ENCODE assay signal across 20 cellular contexts in the genomic region with DNA sequence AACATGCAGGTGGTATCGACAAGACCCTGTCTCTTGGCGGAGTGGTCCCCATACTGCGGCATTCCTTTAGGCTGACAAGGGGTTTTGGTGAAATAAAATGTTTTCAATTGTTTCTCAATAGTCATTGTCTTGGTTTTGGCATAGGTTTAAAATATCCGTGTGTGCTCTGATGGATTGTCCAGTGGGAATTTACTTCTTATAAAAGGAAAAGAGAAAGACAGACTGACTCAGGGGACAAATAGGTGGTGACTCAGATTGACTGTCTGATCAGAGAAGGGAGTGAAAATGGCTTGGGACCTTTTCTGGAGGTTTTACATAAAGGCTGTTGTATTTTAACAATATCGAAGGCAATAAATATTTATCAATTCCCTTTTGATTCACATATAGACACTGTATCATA.
DNase-seq lines count a peak whose midpoint lies in the region; ATAC-seq, FAIRE-seq and TF ChIP-seq lines count a peak whose summit lies in the region.
"Had no signal": no experiment of that assay in that cellular context is flagged by ENCODE, and none has a peak within 500 bp of the region (broad histone marks: within the 10 kb centered on the region; RNA-seq: fewer than 3 reads in every experiment).

No MANE protein-coding gene starts in this region.

- no peak overlapping the region for H3K4me3 Mint-ChIP-seq in activated CD4-positive, alpha-beta memory T cell treated with anti-CD3 and anti-CD28 coated beads for 36 hours
- H3K4me3 Mint-ChIP-seq: activated T-cell treated with anti-CD3 and anti-CD28 coated beads, Interleukin-2, amount 50 U/mL, for 72 hours; B cell; memory B cell; type B pancreatic cell had no signal

- no peak for FAIRE-seq in A549 (lab: Jason Lieb, UNC)

- ATAC-seq in A549 (peak in 1 of 2 experiments; percentile 45; a peak in 1 of 6 replicates), left lobe of liver (no peak), GM21515 (IDR thresholded peaks at IDR 0.05; ENCODE audit: unreplicated experiment) (no peak)
- ATAC-seq: activated T-cell treated with anti-CD3 and anti-CD28 coated beads, Interleukin-2, amount 50 U/mL, for 72 hours had no signal

- POLR2A ChIA-PET in A549 (lab: Yijun Ruan, JAX) = no interaction called here
- POLR2A ChIA-PET in activated CD4-positive, alpha-beta memory T cell treated with anti-CD3 and anti-CD28 coated beads for 36 hours (lab: Charles Lee) = no interaction called here

- CTCF ChIA-PET in A549 (lab: Yijun Ruan, JAX) = no interaction called here
- CTCF ChIA-PET in activated CD4-positive, alpha-beta memory T cell treated with anti-CD3 and anti-CD28 coated beads for 36 hours (lab: Charles Lee) = no interaction called here

- 49% methylated on average over 5 of the region's 5 CpGs for WGBS in A549 (ENCODE audit: missing lambda C conversion rate)

- no peak for TF ChIP-seq CTCF in A549 (IDR thresholded peaks at IDR 0.05)

- H3K4me1 ChIP-seq in A549 = no peaks in the 10 kb centered on the region

- H3K9me3 ChIP-seq in A549 = no peaks in the 10 kb centered on the region
- H3K9me3 ChIP-seq: ascending aorta, MG63 had no signal

- no peak for TF ChIP-seq EP300 in A549 (IDR thresholded peaks at IDR 0.05)

- no peak overlapping the region for H3K27ac ChIP-seq in A549
- H3K27ac ChIP-seq: ascending aorta, HL-60 had no signal

- TF ChIP-seq POLR2A in A549 (IDR thresholded peaks at IDR 0.05; ENCODE audit: low read length) = no peak

- H3K27ac Mint-ChIP-seq in activated CD4-positive, alpha-beta memory T cell treated with anti-CD3 and anti-CD28 coated beads for 36 hours = no peak overlapping the region
- H3K27ac Mint-ChIP-seq: activated T-cell treated with anti-CD3 and anti-CD28 coated beads, Interleukin-2, amount 50 U/mL, for 72 hours; B cell; memory B cell; type B pancreatic cell had no signal

- no peaks in the 10 kb centered on the region for H3K36me3 Mint-ChIP-seq in activated CD4-positive, alpha-beta memory T cell treated with anti-CD3 and anti-CD28 coated beads for 36 hours
- H3K36me3 Mint-ChIP-seq: memory B cell had no signal

- no peak for TF ChIP-seq RAD21 in A549 (conservative IDR thresholded peaks at IDR 0.05 in 1 of 2, IDR thresholded peaks at IDR 0.05 in 1 of 2)

- no peaks in the 10 kb centered on the region for H3K4me1 Mint-ChIP-seq in activated CD4-positive, alpha-beta memory T cell treated with anti-CD3 and anti-CD28 coated beads for 36 hours (ENCODE audit: low read depth)
- H3K4me1 Mint-ChIP-seq: B cell, memory B cell had no signal

- no peaks in the 10 kb centered on the region for H3K9me3 Mint-ChIP-seq in activated CD4-positive, alpha-beta memory T cell treated with anti-CD3 and anti-CD28 coated beads for 36 hours
- H3K9me3 Mint-ChIP-seq: activated T-cell treated with anti-CD3 and anti-CD28 coated beads, Interleukin-2, amount 50 U/mL, for 72 hours; memory B cell; type B pancreatic cell had no signal

- peaks cover 2% of the 10 kb centered on the region for H3K27me3 Mint-ChIP-seq in activated CD4-positive, alpha-beta memory T cell treated with anti-CD3 and anti-CD28 coated beads for 36 hours

- 0 out of 3 replicates have a peak overlapping the region, but pooled peaks have one; percentile 23 for H3K4me2 ChIP-seq in A549

- peak; percentile 5 to 12 for DNase-seq in A549 (ENCODE audit: low read depth in 1 of 2, low spot score in 1 of 2)
- peak; percentile 49 for DNase-seq in HPDE6-E6E7 (ENCODE audit: extremely low spot score)
- DNase-seq in astrocyte of the hippocampus (ENCODE audit: low read depth, low spot score) = peak; percentile 76
- peak; percentile 51 for DNase-seq in iris pigment epithelial cell (ENCODE audit: low read depth)
- no peak for DNase-seq in activated CD4-positive, alpha-beta memory T cell treated with anti-CD3 and anti-CD28 coated beads for 36 hours
- DNase-seq in left lobe of liver (ENCODE audit: low spot score) = no peak
- no peak for DNase-seq in NCI-H226
- DNase-seq: activated CD4-positive, alpha-beta T cell treated with anti-CD3 and anti-CD28 coated beads for 48 hours; activated T-cell treated with anti-CD3 and anti-CD28 coated beads, Interleukin-2, amount 50 U/mL, for 72 hours; DMS79 treated with DMSO at 0.1 percent for 48 hours; H7; MG63; NCI-H2107; nucleus accumbens had no signal

- no peak overlapping the region for H3K4me3 ChIP-seq in A549
- H3K4me3 ChIP-seq: ascending aorta, MG63 had no signal

- intact Hi-C loops in activated CD4-positive, alpha-beta memory T cell treated with anti-CD3 and anti-CD28 coated beads for 36 hours (cut with micrococcal nuclease) = no loop called here

TF ChIP-seq in A549, 52 proteins besides CTCF, POLR2A, EP300 and RAD21:
- TF ChIP-seq FOSL2 (IDR thresholded peaks at IDR 0.05) (no peak), FOSL2 (CRISPR knock-in tag; IDR thresholded peaks at IDR 0.05) (peak; percentile 28; the same call in 1 of the 2 replicates), CBX8 (IDR thresholded peaks at IDR 0.05) (no peak)
TF ChIP-seq in A549: peak in this region for 1.

Comparison
In these comparisons a context has a peak if more than half of its experiments do, and no peak if none do; other contexts are left out.
1. DNase-seq: peak in A549 (2 of 2), HPDE6-E6E7 (single experiment), astrocyte of the hippocampus (single experiment) and iris pigment epithelial cell (single experiment); none in activated CD4-positive, alpha-beta memory T cell treated with anti-CD3 and anti-CD28 coated beads for 36 hours (single experiment), left lobe of liver (single experiment) and NCI-H226 (single experiment).